Comparison of ENCODE assay signal across 10 cellular contexts in genomic region chr3:127800508-127800907, GRCh38. TPM values are rescaled to one million over a fixed set of nuclear protein-coding genes. Genes with fewer than 3 reads are reported as not detected.
DNase-seq lines count a peak whose midpoint lies in the region; ATAC-seq and TF ChIP-seq lines count a peak whose summit lies in the region.
"Had no signal": no experiment of that assay in that cellular context is flagged by ENCODE, and none has a peak within 500 bp of the region (broad histone marks: within the 10 kb centered on the region; RNA-seq: fewer than 3 reads in every experiment).

No MANE protein-coding gene starts in this region.

- in situ Hi-C loops in ACHN (cut with HindIII; ENCODE audit: low pct_ligation_motif_present, low pct_unique_long_range_greater_than_20kb, low sequenced_read_pairs), result no loop called here

- H3K27ac ChIP-seq in HUES48 (ENCODE audit: low read depth, low read length), result peak overlapping the region; percentile 33
- H3K27ac ChIP-seq in sigmoid colon, result peak overlapping the region in 1 of 4 donors; percentile 16
- H3K27ac ChIP-seq: hepatocyte had no signal

- peaks cover 30% of the 10 kb centered on the region for H3K4me1 Mint-ChIP-seq in activated CD8-positive, alpha-beta memory T cell treated with anti-CD3 and anti-CD28 coated beads, Interleukin-2, amount 10 ng/mL, durations not matched to agents 7 days and 5 days
- H3K4me1 Mint-ChIP-seq in activated naive CD8-positive, alpha-beta T cell (ENCODE audit: low read depth), result peaks cover 10% of the 10 kb centered on the region
- H3K4me1 Mint-ChIP-seq in stimulated activated effector memory CD8-positive, alpha-beta T cell treated with anti-CD3 and anti-CD28 coated beads, Interleukin-12 subunit alpha, Interleukin-12 subunit beta, amount 100 ng/mL, for 72 hours, result peaks cover 16% of the 10 kb centered on the region

- H3K4me3 ChIP-seq in HUES48 (ENCODE audit: low read depth, low read length) (no peak overlapping the region), sigmoid colon (no peak overlapping the region)
- H3K4me3 ChIP-seq: hepatocyte had no signal

- H3K36me3 ChIP-seq in HUES48 (ENCODE audit: control insufficient read depth, insufficient read depth, low read length), result no peaks in the 10 kb centered on the region
- H3K36me3 ChIP-seq in sigmoid colon, result peaks cover 0 to 7% (median 0%) of the 10 kb centered on the region in 4 donors

- H3K9me3 Mint-ChIP-seq in activated CD8-positive, alpha-beta memory T cell treated with anti-CD3 and anti-CD28 coated beads, Interleukin-2, amount 10 ng/mL, durations not matched to agents 7 days and 5 days (ENCODE audit: low read depth), result no peaks in the 10 kb centered on the region
- H3K9me3 Mint-ChIP-seq in activated naive CD8-positive, alpha-beta T cell (ENCODE audit: low read depth), result no peaks in the 10 kb centered on the region
- H3K9me3 Mint-ChIP-seq in stimulated activated effector memory CD8-positive, alpha-beta T cell treated with anti-CD3 and anti-CD28 coated beads, Interleukin-12 subunit alpha, Interleukin-12 subunit beta, amount 100 ng/mL, for 72 hours, result no peaks in the 10 kb centered on the region

- H3K27me3 ChIP-seq in HUES48 (ENCODE audit: control insufficient read depth, insufficient read depth, low read length) (no peaks in the 10 kb centered on the region), sigmoid colon (no peaks in the 10 kb centered on the region)
- H3K27me3 ChIP-seq: hepatocyte had no signal

- CTCF ChIA-PET in activated CD8-positive, alpha-beta memory T cell treated with anti-CD3 and anti-CD28 coated beads, Interleukin-2, amount 10 ng/mL, durations not matched to agents 7 days and 5 days (lab: Charles Lee), result interaction anchor here (0.6 to 2.6 kb wide), 4 partner anchors 9 to 46 kb away, joined by 3 to 11 read pairs (median 4); no protein-coding TSS in a partner anchor

- peak overlapping the region; percentile 97 for H3K27ac Mint-ChIP-seq in activated CD8-positive, alpha-beta memory T cell treated with anti-CD3 and anti-CD28 coated beads, Interleukin-2, amount 10 ng/mL, durations not matched to agents 7 days and 5 days
- no peak overlapping the region for H3K27ac Mint-ChIP-seq in activated naive CD8-positive, alpha-beta T cell
- peak overlapping the region; percentile 41 for H3K27ac Mint-ChIP-seq in stimulated activated effector memory CD8-positive, alpha-beta T cell treated with anti-CD3 and anti-CD28 coated beads, Interleukin-12 subunit alpha, Interleukin-12 subunit beta, amount 100 ng/mL, for 72 hours
- H3K27ac Mint-ChIP-seq: B cell had no signal

- TF ChIP-seq POLR2A in sigmoid colon (IDR thresholded peaks at IDR 0.05), result no peak

- TF ChIP-seq CTCF in sigmoid colon (IDR thresholded peaks at IDR 0.05), result no peak

- H3K27me3 Mint-ChIP-seq in activated CD8-positive, alpha-beta memory T cell treated with anti-CD3 and anti-CD28 coated beads, Interleukin-2, amount 10 ng/mL, durations not matched to agents 7 days and 5 days, result no peaks in the 10 kb centered on the region
- no peaks in the 10 kb centered on the region for H3K27me3 Mint-ChIP-seq in activated naive CD8-positive, alpha-beta T cell
- H3K27me3 Mint-ChIP-seq: B cell had no signal

- no peaks in the 10 kb centered on the region for H3K9me3 ChIP-seq in HUES48 (ENCODE audit: control insufficient read depth, insufficient read depth, low read length)
- H3K9me3 ChIP-seq in sigmoid colon, result no peaks in the 10 kb centered on the region

- no peak for TF ChIP-seq EP300 in sigmoid colon (IDR thresholded peaks at IDR 0.05)

- H3K4me1 ChIP-seq in HUES48 (ENCODE audit: control insufficient read depth, insufficient read depth, low read length) (no peaks in the 10 kb centered on the region), sigmoid colon (peaks cover 0 to 40% (median 19%) of the 10 kb centered on the region in 4 donors)

- whole genome bisulfite sequencing in sigmoid colon, 2 donors, result 57 to 84% methylated on average over 2 of the region's 2 CpGs

- H3K4me3 Mint-ChIP-seq in activated CD8-positive, alpha-beta memory T cell treated with anti-CD3 and anti-CD28 coated beads, Interleukin-2, amount 10 ng/mL, durations not matched to agents 7 days and 5 days, result peak overlapping the region; percentile 23
- H3K4me3 Mint-ChIP-seq in activated naive CD8-positive, alpha-beta T cell, result peak overlapping the region; percentile 1
- H3K4me3 Mint-ChIP-seq in stimulated activated effector memory CD8-positive, alpha-beta T cell treated with anti-CD3 and anti-CD28 coated beads, Interleukin-12 subunit alpha, Interleukin-12 subunit beta, amount 100 ng/mL, for 72 hours, result peak overlapping the region; percentile 1
- H3K4me3 Mint-ChIP-seq: B cell had no signal

- H3K36me3 Mint-ChIP-seq in activated CD8-positive, alpha-beta memory T cell treated with anti-CD3 and anti-CD28 coated beads, Interleukin-2, amount 10 ng/mL, durations not matched to agents 7 days and 5 days, result peaks cover 2% of the 10 kb centered on the region
- no peaks in the 10 kb centered on the region for H3K36me3 Mint-ChIP-seq in activated naive CD8-positive, alpha-beta T cell
- no peaks in the 10 kb centered on the region for H3K36me3 Mint-ChIP-seq in stimulated activated effector memory CD8-positive, alpha-beta T cell treated with anti-CD3 and anti-CD28 coated beads, Interleukin-12 subunit alpha, Interleukin-12 subunit beta, amount 100 ng/mL, for 72 hours

- ATAC-seq in activated CD8-positive, alpha-beta memory T cell treated with anti-CD3 and anti-CD28 coated beads, Interleukin-2, amount 10 ng/mL, durations not matched to agents 7 days and 5 days, result peak; percentile 93
- peak; percentile 88 for ATAC-seq in stimulated activated effector memory CD8-positive, alpha-beta T cell treated with anti-CD3 and anti-CD28 coated beads, Interleukin-12 subunit alpha, Interleukin-12 subunit beta, amount 100 ng/mL, for 72 hours

- DNase-seq in activated CD8-positive, alpha-beta memory T cell treated with anti-CD3 and anti-CD28 coated beads, Interleukin-2, amount 10 ng/mL, durations not matched to agents 7 days and 5 days, result peak; percentile 84
- no peak for DNase-seq in activated CD8-positive, alpha-beta memory T cell treated with anti-CD3 and anti-CD28 coated beads, Interleukin-2, amount 50 U/mL, for 4 hours
- peak in 1 of 2 donors; percentile 53 for DNase-seq in stimulated activated effector memory CD8-positive, alpha-beta T cell treated with anti-CD3 and anti-CD28 coated beads, Interleukin-12 subunit alpha, Interleukin-12 subunit beta, amount 100 ng/mL, for 72 hours (ENCODE audit: low spot score in 2 of 2)
- no peak for DNase-seq in stimulated activated CD4-positive, alpha-beta T cell treated with anti-CD3 and anti-CD28 coated beads, Interleukin-4, amount 100 ng/mL, for 4 hours
- DNase-seq in sigmoid colon (no peak), ACHN (no peak)

- no peak overlapping the region for H3K9ac ChIP-seq in HUES48 (ENCODE audit: low read depth, low read length)

- intact Hi-C loops in sigmoid colon (cut with DNase I), result no loop called here

RNA-seq across cellular contexts. Expression of gene MGLL, which starts 21.8 kb away (rescaled TPM):
- 1 to 10 TPM; 3.4 to 5.0 TPM for total RNA-seq in activated CD8-positive, alpha-beta memory T cell treated with anti-CD3 and anti-CD28 coated beads, Interleukin-2, amount 10 ng/mL, durations not matched to agents 7 days and 5 days
- 10 to 100 TPM; 24.7 to 46.8 (median 35.5) TPM for total RNA-seq in sigmoid colon
- polyA plus RNA-seq in sigmoid colon, result 100 to 1,000 TPM; 110 to 220 (median 142) TPM

Comparison
In these comparisons a context has a peak if more than half of its experiments do, and no peak if none do; other contexts are left out.
1. RNA of gene MGLL, which starts 21.8 kb away (total RNA-seq): 24.7 to 46.8 TPM in sigmoid colon; 3.4 to 5.0 TPM in activated CD8-positive, alpha-beta memory T cell treated with anti-CD3 and anti-CD28 coated beads, Interleukin-2, amount 10 ng/mL, durations not matched to agents 7 days and 5 days; every median in the first group is over 4 times any median in the second.
2. Peak in every context shown above with its lines, with median percentiles within 50 percentile points of each other: H3K4me3 Mint-ChIP-seq.